ENCODE assay signal across 8 cellular contexts in the genomic region with DNA sequence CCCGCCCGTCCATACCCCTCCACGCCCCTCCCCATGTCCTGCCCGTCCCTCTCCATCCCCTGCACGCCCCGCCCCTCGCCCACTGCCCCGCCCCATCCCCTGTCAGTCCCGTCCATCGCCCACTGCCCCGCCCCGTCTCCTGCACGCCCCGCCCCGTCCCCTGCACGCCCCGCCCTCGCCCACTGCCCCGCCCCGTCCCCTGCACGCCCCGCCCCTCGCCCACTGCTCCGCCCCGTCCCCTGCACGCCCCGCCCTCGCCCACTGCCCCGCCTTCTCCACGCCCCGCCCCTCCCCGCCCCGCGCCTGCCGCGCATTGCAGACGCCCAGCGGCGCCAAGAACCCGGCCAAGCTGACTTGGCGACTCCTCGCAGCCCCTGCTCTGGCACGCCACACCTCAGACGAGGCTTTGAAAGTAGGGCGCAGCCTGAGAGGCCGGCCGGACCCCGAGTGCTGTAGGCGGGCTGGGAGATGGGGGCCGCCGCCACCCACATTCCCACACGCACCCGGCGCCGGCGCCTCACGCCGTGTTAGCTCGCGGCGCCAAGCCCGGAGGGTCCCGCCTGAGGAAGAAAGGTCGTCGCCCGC. TPM values are rescaled to one million over a fixed set of nuclear protein-coding genes. Genes with fewer than 3 reads are reported as not detected.
DNase-seq lines count a peak whose midpoint lies in the region; TF ChIP-seq lines count a peak whose summit lies in the region.

A gene (plus strand): TSS at position 316 of the 585 bp plus-strand sequence. CDS start 2,410 bp downstream, outside the sequence.

- TF ChIP-seq CTCF in GM10248 (IDR thresholded peaks at IDR 0.05; ENCODE audit: control extremely low read depth, extremely low read depth, low read depth, missing control alignments) (no peak), kidney epithelial cell (IDR thresholded peaks at IDR 0.05; ENCODE audit: insufficient read depth, low read length, poor library complexity, severe bottlenecking) (no peak)

- H3K36me3 ChIP-seq in MG63 (no peaks in the 10 kb centered on the region), kidney epithelial cell (ENCODE audit: control insufficient read depth, insufficient read depth, low read length) (no peaks in the 10 kb centered on the region)

- DNase-seq in GM10248 (ENCODE audit: extremely low spot score) (peak; percentile 95), MG63 (peak; percentile 68), cerebellar cortex (ENCODE audit: low spot score) (peak; percentile 46), kidney epithelial cell (ENCODE audit: low read depth) (no peak), NCI-H226 (no peak), NCI-H446 treated with DMSO at 0.1 percent for 48 hours (lab: John Stamatoyannopoulos, UW) (no peak)
- DNase-seq in activated CD4-positive, alpha-beta T cell treated with anti-CD3 and anti-CD28 coated beads for 24 hours (ENCODE audit: low read depth in 2 of 2), result peak; percentile 71 to 79
- DNase-seq in stimulated activated CD4-positive, alpha-beta T cell treated with anti-CD3 and anti-CD28 coated beads, Interleukin-12 subunit alpha, Interleukin-12 subunit beta, amount 100 ng/mL, for 4 hours, result peak; percentile 88

- H3K9me3 ChIP-seq in MG63, result no peaks in the 10 kb centered on the region

- CTCF ChIA-PET in GM10248 (lab: Yijun Ruan, JAX), result interaction anchor here (2.4 kb wide), 1 partner anchor 13 kb away, joined by 9 read pairs; no protein-coding TSS in a partner anchor

- POLR2A ChIA-PET in GM10248 (lab: Yijun Ruan, JAX), result no interaction called here

- H3K27me3 ChIP-seq in MG63 (peaks cover 25% of the 10 kb centered on the region), kidney epithelial cell (ENCODE audit: control insufficient read depth, insufficient read depth, low read length) (no peaks in the 10 kb centered on the region)

- H3K4me3 ChIP-seq in MG63 (peak within 1 kb of the TSS; percentile 57), kidney epithelial cell (ENCODE audit: low read depth, low read length) (peak within 1 kb of the TSS; percentile 52)

RNA-seq across cellular contexts. Expression of the gene that starts here (rescaled TPM):
- total RNA-seq in MG63 (2014; rRNA removed; shearing (Covaris generic); ENCODE audit: low replicate concordance), result 0.10 and 2.4 TPM in 2 replicates
- total RNA-seq in kidney epithelial cell, result not detected in 2 replicates

Comparison
In these comparisons a context has a peak if more than half of its experiments do, and no peak if none do; other contexts are left out.
1. DNase-seq: peak in GM10248 (single experiment), MG63 (single experiment), activated CD4-positive, alpha-beta T cell treated with anti-CD3 and anti-CD28 coated beads for 24 hours (2 of 2), cerebellar cortex (single experiment) and stimulated activated CD4-positive, alpha-beta T cell treated with anti-CD3 and anti-CD28 coated beads, Interleukin-12 subunit alpha, Interleukin-12 subunit beta, amount 100 ng/mL, for 4 hours (single experiment); none in kidney epithelial cell (single experiment), NCI-H226 (single experiment) and NCI-H446 treated with DMSO at 0.1 percent for 48 hours (single experiment).